ENCODE assay signal across 3 cellular contexts in genomic region chr4:122849789-122850188, GRCh38. TPM values are rescaled to one million over a fixed set of nuclear protein-coding genes. Genes with fewer than 3 reads are reported as not detected.
"Had no signal": no experiment of that assay in that cellular context is flagged by ENCODE, and none has a peak within 500 bp of the region (broad histone marks: within the 10 kb centered on the region; RNA-seq: fewer than 3 reads in every experiment).

No MANE protein-coding gene starts in this region.

RNA-seq across cellular contexts. Expression of gene FGF2, which starts 23.2 kb away (rescaled TPM):
- total RNA-seq: naive thymus-derived CD8-positive, alpha-beta T cell had no signal
- polyA plus RNA-seq: immature natural killer cell; naive thymus-derived CD4-positive, alpha-beta T cell; naive thymus-derived CD8-positive, alpha-beta T cell had no signal
